In genomic region chr16:1102921-1103648, GRCh38 we compare ENCODE assay signal across 9 cellular contexts. TPM values are rescaled to one million over a fixed set of nuclear protein-coding genes. Genes with fewer than 3 reads are reported as not detected.
DNase-seq lines count a peak whose midpoint lies in the region; ATAC-seq, FAIRE-seq and TF ChIP-seq lines count a peak whose summit lies in the region.
"Had no signal": no experiment of that assay in that cellular context is flagged by ENCODE, and none has a peak within 500 bp of the region (broad histone marks: within the 10 kb centered on the region; RNA-seq: fewer than 3 reads in every experiment).

No MANE protein-coding gene starts in this region.

- H3K9me3 ChIP-seq in SJCRH30 (replicated peaks) (no peaks in the 10 kb centered on the region), right atrium auricular region (no peaks in the 10 kb centered on the region), sigmoid colon (no peaks in the 10 kb centered on the region)

- WGBS in sigmoid colon, 2 donors = 4 to 6% methylated on average over 61 of the region's 61 CpGs

- DNase-seq in 8988T = peak; percentile 89
- DNase-seq in GM18507 (ENCODE audit: extremely low spot score, insufficient read length, low read depth) = peak; percentile 69
- DNase-seq in SJCRH30 = peak; percentile 90 to 93
- peak; percentile 78 for DNase-seq in activated naive CD4-positive, alpha-beta T cell treated with Interleukin-2 at 50 U/mL for 16 hours
- peak; percentile 59 for DNase-seq in right atrium auricular region (ENCODE audit: low spot score)
- no peak for DNase-seq in sigmoid colon

- H3K27me3 ChIP-seq in SJCRH30 (no peaks in the 10 kb centered on the region), right atrium auricular region (peaks cover 3 to 7% of the 10 kb centered on the region in 2 donors), sigmoid colon (peaks cover 20 to 75% (median 51%) of the 10 kb centered on the region in 3 donors)

- peak; percentile 58 to 82 for TF ChIP-seq CTCF in right atrium auricular region (IDR thresholded peaks at IDR 0.05)
- peak; percentile 21 to 70 (median 44) for TF ChIP-seq CTCF in sigmoid colon (IDR thresholded peaks at IDR 0.05)

- H3K4me3 ChIP-seq in SJCRH30 = peak overlapping the region; percentile 62
- H3K4me3 ChIP-seq in right atrium auricular region = peak overlapping the region in 1 of 2 donors; percentile 28
- H3K4me3 ChIP-seq in sigmoid colon = peak overlapping the region in 1 of 4 donors; percentile 17

- TF ChIP-seq POLR2A in sigmoid colon (IDR thresholded peaks at IDR 0.05) = no peak

- FAIRE-seq in GM18507 (lab: Jason Lieb, UNC) = peak; percentile 21
- FAIRE-seq: islet of Langerhans had no signal

- ATAC-seq in GM19397 (IDR thresholded peaks at IDR 0.05; ENCODE audit: unreplicated experiment) (no peak), GM18520 (IDR thresholded peaks at IDR 0.05; ENCODE audit: unreplicated experiment) (no peak)

- H3K4me1 ChIP-seq in SJCRH30 = peaks cover 24% of the 10 kb centered on the region
- H3K4me1 ChIP-seq in right atrium auricular region = peaks cover 0 to 20% of the 10 kb centered on the region in 2 donors
- peaks cover 0 to 9% (median 6%) of the 10 kb centered on the region in 4 donors for H3K4me1 ChIP-seq in sigmoid colon

- H3K36me3 ChIP-seq in SJCRH30 (no peaks in the 10 kb centered on the region), right atrium auricular region (no peaks in the 10 kb centered on the region), sigmoid colon (no peaks in the 10 kb centered on the region)

- H3K27ac ChIP-seq in SJCRH30 (peak overlapping the region; percentile 71), right atrium auricular region (no peak overlapping the region), sigmoid colon (no peak overlapping the region)

- intact Hi-C loops in sigmoid colon (cut with DNase I) = loop anchor here (2.0 kb wide), 2 partner anchors 290 to 392 kb away; no protein-coding TSS in a partner anchor

- no peak for TF ChIP-seq EP300 in sigmoid colon (IDR thresholded peaks at IDR 0.05)

RNA-seq across cellular contexts. Expression of gene C1QTNF8, which starts 7.0 kb away (rescaled TPM):
- not detected in 2 replicates for total RNA-seq in SJCRH30 (2014; rRNA removed; shearing (Covaris generic))
- total RNA-seq in right atrium auricular region (not detected), sigmoid colon (not detected)
- not detected for polyA plus RNA-seq in sigmoid colon

RNA-seq across cellular contexts. Expression of gene SSTR5, which starts 30.5 kb away (rescaled TPM):
- 3.7 and 4.5 TPM in 2 replicates for total RNA-seq in SJCRH30 (2014; rRNA removed; shearing (Covaris generic))
- total RNA-seq in right atrium auricular region = 10 to 100 TPM in 1 of 2 donors, 1 to 10 TPM in 1; 2.7 to 14.1 TPM
- not detected for total RNA-seq in sigmoid colon
- polyA plus RNA-seq in sigmoid colon = under 1 TPM in 1 of 3 donors, not detected in 2; 0.04 TPM

RNA-seq across cellular contexts. Expression of gene CACNA1H, which starts 49.8 kb away (rescaled TPM):
- total RNA-seq in SJCRH30 (2014; rRNA removed; shearing (Covaris generic)) = 1.4 and 1.7 TPM in 2 replicates
- total RNA-seq in right atrium auricular region (1 to 10 TPM; 7.0 to 9.4 TPM), sigmoid colon (100 to 1,000 TPM in 2 of 4 donors, 10 to 100 TPM in 2; 37.0 to 181 (median 127) TPM)
- polyA plus RNA-seq in sigmoid colon = 10 to 100 TPM in 1 of 3 donors, 1 to 10 TPM in 1, under 1 TPM in 1; 0.46 to 10.1 (median 1.8) TPM
